ENCODE assay signal across 7 cellular contexts in the genomic region with DNA sequence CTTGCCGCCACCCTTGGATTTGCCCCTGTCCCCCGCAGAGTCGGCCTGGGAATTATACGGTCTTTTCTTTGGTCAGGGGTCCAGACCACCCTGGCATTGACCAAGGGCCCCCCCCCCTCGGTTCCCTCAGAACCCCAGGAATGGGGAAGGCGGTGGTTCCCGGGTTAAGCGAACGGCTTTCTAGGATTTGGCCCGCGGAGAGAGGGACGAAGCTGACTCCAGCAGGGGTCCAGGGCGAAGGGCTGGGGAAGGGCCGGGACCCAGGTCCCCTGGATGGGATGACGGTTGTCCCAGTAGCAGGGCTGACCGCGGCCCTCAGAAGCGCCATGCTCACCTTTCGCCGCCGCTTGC. TPM values are rescaled to one million over a fixed set of nuclear protein-coding genes. Genes with fewer than 3 reads are reported as not detected.
DNase-seq lines count a peak whose midpoint lies in the region; ATAC-seq and TF ChIP-seq lines count a peak whose summit lies in the region.

No MANE protein-coding gene starts in this region.

- no peaks in the 10 kb centered on the region for H3K9me3 ChIP-seq in iPS-18c (ENCODE audit: control insufficient read depth, insufficient read depth, low read length)

- peaks cover 5% of the 10 kb centered on the region for H3K36me3 Mint-ChIP-seq in HFFc6 (ENCODE audit: low read depth)
- peaks cover 19% of the 10 kb centered on the region for H3K36me3 Mint-ChIP-seq in activated CD8-positive, alpha-beta T cell treated with anti-CD3 and anti-CD28 coated beads, Interleukin-2, amount 10 ng/mL, durations not matched to agents 7 days and 5 days (ENCODE audit: low read depth)

- ATAC-seq in activated CD8-positive, alpha-beta T cell treated with anti-CD3 and anti-CD28 coated beads, Interleukin-2, amount 10 ng/mL, durations not matched to agents 7 days and 5 days: no peak
- ATAC-seq in stimulated activated naive CD8-positive, alpha-beta T cell treated with anti-CD3 and anti-CD28 coated beads, Interleukin-15, amount 100 ng/mL, for 72 hours: no peak

- CTCF ChIA-PET in activated CD8-positive, alpha-beta T cell treated with anti-CD3 and anti-CD28 coated beads, Interleukin-2, amount 10 ng/mL, durations not matched to agents 7 days and 5 days (lab: Charles Lee): interaction anchor here (0.6 to 5.5 kb wide), 31 partner anchors 8 to 439 kb away, joined by 3 to 54 read pairs (median 4); a partner anchor contains a TSS

- peak overlapping the region; percentile 87 for H3K4me3 ChIP-seq in iPS-18c (ENCODE audit: insufficient read depth, low read depth, low read length)

- TF ChIP-seq CTCF in HFFc6 (IDR thresholded peaks at IDR 0.05): no peak

- H3K4me3 Mint-ChIP-seq in HFFc6: peak overlapping the region; percentile 89
- peak overlapping the region; percentile 81 for H3K4me3 Mint-ChIP-seq in activated CD8-positive, alpha-beta T cell treated with anti-CD3 and anti-CD28 coated beads, Interleukin-2, amount 10 ng/mL, durations not matched to agents 7 days and 5 days
- H3K4me3 Mint-ChIP-seq in stimulated activated naive CD8-positive, alpha-beta T cell treated with anti-CD3 and anti-CD28 coated beads, Interleukin-15, amount 100 ng/mL, for 72 hours: peak overlapping the region; percentile 82 to 91

- H3K4me1 Mint-ChIP-seq in HFFc6 (ENCODE audit: low read depth): peaks cover 32% of the 10 kb centered on the region
- H3K4me1 Mint-ChIP-seq in activated CD8-positive, alpha-beta T cell treated with anti-CD3 and anti-CD28 coated beads, Interleukin-2, amount 10 ng/mL, durations not matched to agents 7 days and 5 days (ENCODE audit: low read depth): peaks cover 54% of the 10 kb centered on the region
- peaks cover 56% of the 10 kb centered on the region for H3K4me1 Mint-ChIP-seq in stimulated activated naive CD8-positive, alpha-beta T cell treated with anti-CD3 and anti-CD28 coated beads, Interleukin-15, amount 100 ng/mL, for 72 hours

- H3K27ac Mint-ChIP-seq in HFFc6: peak overlapping the region; percentile 53
- peak overlapping the region; percentile 61 for H3K27ac Mint-ChIP-seq in activated CD8-positive, alpha-beta T cell treated with anti-CD3 and anti-CD28 coated beads, Interleukin-2, amount 10 ng/mL, durations not matched to agents 7 days and 5 days
- H3K27ac Mint-ChIP-seq in stimulated activated naive CD8-positive, alpha-beta T cell treated with anti-CD3 and anti-CD28 coated beads, Interleukin-15, amount 100 ng/mL, for 72 hours: peak overlapping the region; percentile 28 to 47

- DNase-seq in HFFc6 (no peak), SW480 (ENCODE audit: low spot score) (no peak), NCI-H1092 treated with DMSO at 0.1 percent for 48 hours (lab: John Stamatoyannopoulos, UW) (no peak), MV-4-11 (lab: John Stamatoyannopoulos, UW) (no peak)
- DNase-seq in activated CD8-positive, alpha-beta T cell treated with anti-CD3 and anti-CD28 coated beads, Interleukin-2, amount 10 ng/mL, durations not matched to agents 7 days and 5 days: no peak
- DNase-seq in stimulated activated naive CD8-positive, alpha-beta T cell treated with anti-CD3 and anti-CD28 coated beads, Interleukin-15, amount 100 ng/mL, for 72 hours: no peak

- no peaks in the 10 kb centered on the region for H3K9me3 Mint-ChIP-seq in HFFc6
- no peaks in the 10 kb centered on the region for H3K9me3 Mint-ChIP-seq in activated CD8-positive, alpha-beta T cell treated with anti-CD3 and anti-CD28 coated beads, Interleukin-2, amount 10 ng/mL, durations not matched to agents 7 days and 5 days (ENCODE audit: insufficient read depth)
- no peaks in the 10 kb centered on the region for H3K9me3 Mint-ChIP-seq in stimulated activated naive CD8-positive, alpha-beta T cell treated with anti-CD3 and anti-CD28 coated beads, Interleukin-15, amount 100 ng/mL, for 72 hours

- POLR2A ChIA-PET in activated CD8-positive, alpha-beta T cell treated with anti-CD3 and anti-CD28 coated beads, Interleukin-2, amount 10 ng/mL, durations not matched to agents 7 days and 5 days (lab: Charles Lee): interaction anchor here (0.7 to 1.0 kb wide), 6 partner anchors 32 to 307 kb away, joined by 3 to 4 read pairs (median 3); a partner anchor contains a TSS

- H3K27me3 Mint-ChIP-seq in HFFc6 (ENCODE audit: insufficient read depth): no peaks in the 10 kb centered on the region; the same call in 1 of the 2 replicates
- no peaks in the 10 kb centered on the region for H3K27me3 Mint-ChIP-seq in activated CD8-positive, alpha-beta T cell treated with anti-CD3 and anti-CD28 coated beads, Interleukin-2, amount 10 ng/mL, durations not matched to agents 7 days and 5 days (ENCODE audit: low read depth)
- no peaks in the 10 kb centered on the region for H3K27me3 Mint-ChIP-seq in stimulated activated naive CD8-positive, alpha-beta T cell treated with anti-CD3 and anti-CD28 coated beads, Interleukin-15, amount 100 ng/mL, for 72 hours

RNA-seq across cellular contexts. Expression of a gene that starts 0.3 kb away (rescaled TPM):
- total RNA-seq in HFFc6 (2021; fragmentation: NEBNext Ultra II Directional; extraction: Animal tissue kit (Norgen Biotek cat#: 25700)): 10 to 100 TPM; 30.0 to 36.6 (median 32.5) TPM
- total RNA-seq in activated CD8-positive, alpha-beta T cell treated with anti-CD3 and anti-CD28 coated beads, Interleukin-2, amount 10 ng/mL, durations not matched to agents 7 days and 5 days: 10 to 100 TPM; 29.2 to 29.6 TPM

RNA-seq across cellular contexts. Expression of a gene that starts 0.7 kb away (rescaled TPM):
- total RNA-seq in HFFc6 (2021; fragmentation: NEBNext Ultra II Directional; extraction: Animal tissue kit (Norgen Biotek cat#: 25700)): 10 to 100 TPM; 13.7 to 20.1 (median 17.1) TPM
- 10 to 100 TPM; 18.8 to 20.4 TPM for total RNA-seq in activated CD8-positive, alpha-beta T cell treated with anti-CD3 and anti-CD28 coated beads, Interleukin-2, amount 10 ng/mL, durations not matched to agents 7 days and 5 days

RNA-seq across cellular contexts. Expression of a gene that starts 13.8 kb away (rescaled TPM):
- under 1 TPM in 2 of 6 experiments, not detected in 4; 0.07 to 0.10 TPM for total RNA-seq in HFFc6 (2021; fragmentation: NEBNext Ultra II Directional; extraction: Animal tissue kit (Norgen Biotek cat#: 25700))
- not detected for total RNA-seq in activated CD8-positive, alpha-beta T cell treated with anti-CD3 and anti-CD28 coated beads, Interleukin-2, amount 10 ng/mL, durations not matched to agents 7 days and 5 days

RNA-seq across cellular contexts. Expression of a gene that starts 25.8 kb away (rescaled TPM):
- 100 to 1,000 TPM in 5 of 6 experiments, 10 to 100 TPM in 1; 98.6 to 128 (median 110) TPM for total RNA-seq in HFFc6 (2021; fragmentation: NEBNext Ultra II Directional; extraction: Animal tissue kit (Norgen Biotek cat#: 25700))
- total RNA-seq in activated CD8-positive, alpha-beta T cell treated with anti-CD3 and anti-CD28 coated beads, Interleukin-2, amount 10 ng/mL, durations not matched to agents 7 days and 5 days: 10 to 100 TPM; 12.7 to 16.1 TPM

RNA-seq across cellular contexts. Expression of a gene that starts 32.4 kb away (rescaled TPM):
- 10 to 100 TPM; 29.6 to 39.3 (median 33.9) TPM for total RNA-seq in HFFc6 (2021; fragmentation: NEBNext Ultra II Directional; extraction: Animal tissue kit (Norgen Biotek cat#: 25700))
- 10 to 100 TPM; 31.4 to 38.0 TPM for total RNA-seq in activated CD8-positive, alpha-beta T cell treated with anti-CD3 and anti-CD28 coated beads, Interleukin-2, amount 10 ng/mL, durations not matched to agents 7 days and 5 days
